ENCODE assay signal across 1 cellular context in genomic region chr22:41844513-41844912, GRCh38.
TF ChIP-seq lines count a peak whose summit lies in the region.

No MANE protein-coding gene starts in this region.

TF ChIP-seq in SK-N-SH treated with all-trans-retinoic acid at 6 μM for 48 hours, 23 proteins besides CTCF, POLR2A, EP300 and RAD21 (continued from another document):
- TF ChIP-seq TCF4 (CRISPR knock-in tag; IDR thresholded peaks at IDR 0.05; ENCODE audit: borderline replicate concordance) (no peak), CREB5 (CRISPR knock-in tag; IDR thresholded peaks at IDR 0.05; ENCODE audit: low read depth) (no peak), SNAI2 (CRISPR knock-in tag; IDR thresholded peaks at IDR 0.05) (no peak), PATZ1 (CRISPR knock-in tag; IDR thresholded peaks at IDR 0.05; ENCODE audit: borderline replicate concordance) (no peak), RARB (CRISPR knock-in tag; IDR thresholded peaks at IDR 0.05) (no peak), ESRRG (CRISPR knock-in tag; IDR thresholded peaks at IDR 0.05) (no peak)
